In genomic region chr17:47735536-47736011, GRCh38 we compare ENCODE assay signal across 9 cellular contexts. TPM values are rescaled to one million over a fixed set of nuclear protein-coding genes. Genes with fewer than 3 reads are reported as not detected.
DNase-seq lines count a peak whose midpoint lies in the region; ATAC-seq lines count a peak whose summit lies in the region.
"Had no signal": no experiment of that assay in that cellular context is flagged by ENCODE, and none has a peak within 500 bp of the region (broad histone marks: within the 10 kb centered on the region; RNA-seq: fewer than 3 reads in every experiment).

No MANE protein-coding gene starts in this region.

- H2AK5ac ChIP-seq in neuronal stem cell (ENCODE audit: low read depth, low read length): no peak overlapping the region

- no peaks in the 10 kb centered on the region for H3K27me3 Mint-ChIP-seq in T-helper 1 cell treated with Interleukin-12 subunit alpha and Interleukin-12 subunit beta and Interleukin-4 antibody, amounts not matched to agents 30 μg/mL and 1 μg/mL, for 36 hours (ENCODE audit: low read depth)

- H2AFZ ChIP-seq in neuronal stem cell (ENCODE audit: low read length): no peak overlapping the region

- H3K4me3 Mint-ChIP-seq in T-helper 1 cell treated with Interleukin-12 subunit alpha and Interleukin-12 subunit beta and Interleukin-4 antibody, amounts not matched to agents 30 μg/mL and 1 μg/mL, for 36 hours: peak overlapping the region; percentile 97

- H2BK12ac ChIP-seq in neuronal stem cell (ENCODE audit: low read length): no peak overlapping the region

- WGBS in neuronal stem cell (ENCODE audit: extremely low coverage in 2 of 2, insufficient read length in 2 of 2, insufficient replicate concordance in 1 of 2), 2 donors: no CpG with 5 or more reads among the region's 3 CpGs

- peak; percentile 50 for ATAC-seq in GM18517 (IDR thresholded peaks at IDR 0.05; ENCODE audit: unreplicated experiment)
- peak; percentile 38 for ATAC-seq in GM21619 (IDR thresholded peaks at IDR 0.05; ENCODE audit: unreplicated experiment)

- peaks cover 11 to 69% (median 44%) of the 10 kb centered on the region in 3 experiments for H3K27me3 ChIP-seq in neuronal stem cell (ENCODE audit: control insufficient read depth in 3 of 3, insufficient read depth in 3 of 3, low read depth in 1 of 3, low read length in 3 of 3)

- H3K23ac ChIP-seq in neuronal stem cell (ENCODE audit: low read depth, low read length, poor library complexity): peak overlapping the region; percentile 44

- peak overlapping the region; percentile 92 for H3K27ac Mint-ChIP-seq in T-helper 1 cell treated with Interleukin-12 subunit alpha and Interleukin-12 subunit beta and Interleukin-4 antibody, amounts not matched to agents 30 μg/mL and 1 μg/mL, for 36 hours

- H2BK15ac ChIP-seq in neuronal stem cell (ENCODE audit: low read length): no peak overlapping the region

- H3K9me3 Mint-ChIP-seq in T-helper 1 cell treated with Interleukin-12 subunit alpha and Interleukin-12 subunit beta and Interleukin-4 antibody, amounts not matched to agents 30 μg/mL and 1 μg/mL, for 36 hours: no peaks in the 10 kb centered on the region

- no peaks in the 10 kb centered on the region for H3K9me3 ChIP-seq in neuronal stem cell (replicated peaks in 1 of 2; ENCODE audit: control insufficient read depth in 2 of 2, insufficient read depth in 1 of 2, low read depth in 1 of 2, low read length in 2 of 2)

- no peak overlapping the region for H3K4me2 ChIP-seq in neuronal stem cell (ENCODE audit: insufficient read depth, low read length, poor library complexity, severe bottlenecking)

- no peak overlapping the region for H3K9ac ChIP-seq in neuronal stem cell (ENCODE audit: low read depth, low read length, poor library complexity)

- H2BK120ac ChIP-seq in neuronal stem cell (ENCODE audit: low read depth, low read length): no peak overlapping the region

- H2BK5ac ChIP-seq in neuronal stem cell (ENCODE audit: low read length): no peak overlapping the region

- no peak overlapping the region for H3K27ac ChIP-seq in neuronal stem cell (replicated peaks; ENCODE audit: low read length)
- H3K27ac ChIP-seq: cardiac muscle cell had no signal

- DNase-seq in neuronal stem cell (ENCODE audit: low spot score) (no peak), HPDE6-E6E7 (ENCODE audit: extremely low spot score) (no peak), NCI-H774 (lab: John Stamatoyannopoulos, UW) (no peak), anterior cingulate cortex (lab: John Stamatoyannopoulos, UW) (no peak)
- DNase-seq in stimulated activated CD4-positive, alpha-beta T cell treated with anti-CD3 and anti-CD28 coated beads, Interleukin-4, amount 100 ng/mL, for 4 hours: no peak

- H3K4me1 Mint-ChIP-seq in T-helper 1 cell treated with Interleukin-12 subunit alpha and Interleukin-12 subunit beta and Interleukin-4 antibody, amounts not matched to agents 30 μg/mL and 1 μg/mL, for 36 hours (ENCODE audit: low read depth): peaks cover 51% of the 10 kb centered on the region

- no peaks in the 10 kb centered on the region for H3K36me3 ChIP-seq in neuronal stem cell (replicated peaks in 1 of 2; ENCODE audit: control insufficient read depth in 2 of 2, insufficient read depth in 2 of 2, low read length in 2 of 2)
- H3K36me3 ChIP-seq: cardiac muscle cell had no signal

- H3K4me1 ChIP-seq in neuronal stem cell (ENCODE audit: control insufficient read depth in 2 of 2, insufficient read depth in 1 of 2, low read depth in 1 of 2, low read length in 2 of 2): peaks cover 3 to 4% of the 10 kb centered on the region in 2 donors

- no peaks in the 10 kb centered on the region for H3K79me1 ChIP-seq in neuronal stem cell (ENCODE audit: low read depth, low read length)

- H3K14ac ChIP-seq in neuronal stem cell (ENCODE audit: low read length): no peak overlapping the region

- H3K4me3 ChIP-seq in neuronal stem cell (ENCODE audit: low read length in 2 of 2): no peak overlapping the region
- H3K4me3 ChIP-seq: cardiac muscle cell had no signal

- peaks cover 17% of the 10 kb centered on the region for H3K36me3 Mint-ChIP-seq in T-helper 1 cell treated with Interleukin-12 subunit alpha and Interleukin-12 subunit beta and Interleukin-4 antibody, amounts not matched to agents 30 μg/mL and 1 μg/mL, for 36 hours (ENCODE audit: low read depth)

- H3K4ac ChIP-seq in neuronal stem cell (ENCODE audit: low read length): no peak overlapping the region

- no peak overlapping the region for H4K91ac ChIP-seq in neuronal stem cell (ENCODE audit: low read depth, low read length, poor library complexity)

- H3K18ac ChIP-seq in neuronal stem cell (ENCODE audit: low read length): no peak overlapping the region

- no peak overlapping the region for H4K8ac ChIP-seq in neuronal stem cell (ENCODE audit: low read depth, low read length)

RNA-seq across cellular contexts. Expression of gene TBX21, which starts 2.5 kb away (rescaled TPM):
- not detected for polyA plus RNA-seq in neuronal stem cell (2013, experiment 1 of 2)
- 0.01 TPM for polyA plus RNA-seq in neuronal stem cell (2013, experiment 2 of 2)

RNA-seq across cellular contexts. Expression of gene TBKBP1, which starts 41.6 kb away (rescaled TPM):
- 12.8 TPM for polyA plus RNA-seq in neuronal stem cell (2013, experiment 1 of 2)
- 13.4 TPM for polyA plus RNA-seq in neuronal stem cell (2013, experiment 2 of 2)
